ENCODE assay signal across 33 cellular contexts in genomic region chr7:1187127-1187526, GRCh38. TPM values are rescaled to one million over a fixed set of nuclear protein-coding genes. Genes with fewer than 3 reads are reported as not detected.
"Had no signal": no experiment of that assay in that cellular context is flagged by ENCODE, and none has a peak within 500 bp of the region (broad histone marks: within the 10 kb centered on the region; RNA-seq: fewer than 3 reads in every experiment).

No MANE protein-coding gene starts in this region.

- H3K9me3 ChIP-seq: left ventricle myocardium inferior, neutrophil, ovary, right atrium auricular region, right lobe of liver, transverse colon, upper lobe of right lung, uterus had no signal

- H3K27ac ChIP-seq: left ventricle myocardium inferior, neural progenitor cell, ovary, right atrium auricular region, right lobe of liver, transverse colon, upper lobe of right lung, uterus had no signal

- DNase-seq: islet precursor cell; left ventricle myocardium inferior; mesendoderm; naive B cell; natural killer cell; nephron progenitor cell; occipital lobe; ovary; right lobe of liver; stimulated activated CD4-positive, alpha-beta T cell treated with anti-CD3 and anti-CD28 coated beads, Interleukin-1b, Interleukin-23, amount 100 ng/mL, for 48 hours; stimulated activated CD4-positive, alpha-beta T cell treated with anti-CD3 and anti-CD28 coated beads, Interleukin-2, amount 100 ng/mL, for 48 hours; stimulated activated CD4-positive, alpha-beta T cell treated with anti-CD3 and anti-CD28 coated beads, Interleukin-4, amount 100 ng/mL, for 4 hours; stimulated activated CD8-positive, alpha-beta memory T cell treated with anti-CD3 and anti-CD28 coated beads, Interleukin-4, amount 100 ng/mL, for 48 hours; stimulated activated naive CD4-positive, alpha-beta T cell treated with Interleukin-2 at 50 U/mL for 16 hours; stimulated activated naive CD8-positive, alpha-beta T cell treated with anti-CD3 and anti-CD28 coated beads, Interleukin-15, amount 100 ng/mL, for 72 hours; substantia nigra; transverse colon; upper lobe of right lung; uterus had no signal

- H3K4me1 ChIP-seq: left ventricle myocardium inferior, neural progenitor cell, right atrium auricular region, right lobe of liver, upper lobe of right lung, uterus had no signal

- ATAC-seq: natural killer cell; right lobe of liver; stimulated activated memory B cell treated with anti-CD40 and anti-IgM and Interleukin-4, amounts not matched to agents 10 μg/mL and 1 μg/mL and 100 μg/mL, for 72 hours; stimulated activated naive CD8-positive, alpha-beta T cell treated with anti-CD3 and anti-CD28 coated beads, Interleukin-15, amount 100 ng/mL, for 72 hours; upper lobe of right lung had no signal

- H3K4me3 ChIP-seq: left ventricle myocardium inferior, lung, neural progenitor cell, ovary, right atrium auricular region, right lobe of liver, smooth muscle cell, transverse colon, upper lobe of right lung, uterus had no signal

- H3K36me3 ChIP-seq: left ventricle myocardium inferior, neural progenitor cell, neutrophil, ovary, right atrium auricular region, right lobe of liver, transverse colon, upper lobe of right lung, uterus had no signal

- H3K27me3 ChIP-seq: neutrophil, ovary, right atrium auricular region, right lobe of liver had no signal

RNA-seq across cellular contexts. Expression of gene UNCX, which starts 45.5 kb away (rescaled TPM):
- total RNA-seq: left ventricle myocardium inferior, lower leg skin, lung, mesothelial cell of epicardium, mononuclear cell, natural killer cell, occipital lobe, ovary, progenitor cell of endocrine pancreas, pulmonary artery endothelial cell, renal cortical epithelial cell, right atrium auricular region, right lobe of liver, skeletal muscle tissue, smooth muscle cell, temporal lobe, transverse colon, upper lobe of right lung, uterus had no signal
